2 cellular contexts compared by ENCODE assay signal in genomic region chr14:35558680-35559079, GRCh38.
TF ChIP-seq lines count a peak whose summit lies in the region.

No MANE protein-coding gene starts in this region.

TF ChIP-seq in GM23338, 12 proteins besides CTCF, POLR2A, EP300 and RAD21 (continued from another document):
- no peak for TF ChIP-seq ZNF462 (CRISPR knock-in tag; IDR thresholded peaks at IDR 0.05)
- no peak for TF ChIP-seq JUNB (IDR thresholded peaks at IDR 0.05; ENCODE audit: unreplicated experiment)
- TF ChIP-seq, protein P1, sequence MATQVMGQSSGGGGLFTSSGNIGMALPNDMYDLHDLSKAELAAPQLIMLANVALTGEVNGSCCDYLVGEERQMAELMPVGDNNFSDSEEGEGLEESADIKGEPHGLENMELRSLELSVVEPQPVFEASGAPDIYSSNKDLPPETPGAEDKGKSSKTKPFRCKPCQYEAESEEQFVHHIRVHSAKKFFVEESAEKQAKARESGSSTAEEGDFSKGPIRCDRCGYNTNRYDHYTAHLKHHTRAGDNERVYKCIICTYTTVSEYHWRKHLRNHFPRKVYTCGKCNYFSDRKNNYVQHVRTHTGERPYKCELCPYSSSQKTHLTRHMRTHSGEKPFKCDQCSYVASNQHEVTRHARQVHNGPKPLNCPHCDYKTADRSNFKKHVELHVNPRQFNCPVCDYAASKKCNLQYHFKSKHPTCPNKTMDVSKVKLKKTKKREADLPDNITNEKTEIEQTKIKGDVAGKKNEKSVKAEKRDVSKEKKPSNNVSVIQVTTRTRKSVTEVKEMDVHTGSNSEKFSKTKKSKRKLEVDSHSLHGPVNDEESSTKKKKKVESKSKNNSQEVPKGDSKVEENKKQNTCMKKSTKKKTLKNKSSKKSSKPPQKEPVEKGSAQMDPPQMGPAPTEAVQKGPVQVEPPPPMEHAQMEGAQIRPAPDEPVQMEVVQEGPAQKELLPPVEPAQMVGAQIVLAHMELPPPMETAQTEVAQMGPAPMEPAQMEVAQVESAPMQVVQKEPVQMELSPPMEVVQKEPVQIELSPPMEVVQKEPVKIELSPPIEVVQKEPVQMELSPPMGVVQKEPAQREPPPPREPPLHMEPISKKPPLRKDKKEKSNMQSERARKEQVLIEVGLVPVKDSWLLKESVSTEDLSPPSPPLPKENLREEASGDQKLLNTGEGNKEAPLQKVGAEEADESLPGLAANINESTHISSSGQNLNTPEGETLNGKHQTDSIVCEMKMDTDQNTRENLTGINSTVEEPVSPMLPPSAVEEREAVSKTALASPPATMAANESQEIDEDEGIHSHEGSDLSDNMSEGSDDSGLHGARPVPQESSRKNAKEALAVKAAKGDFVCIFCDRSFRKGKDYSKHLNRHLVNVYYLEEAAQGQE (IDR thresholded peaks at IDR 0.05; ENCODE audit: unreplicated experiment) = no peak
- TF ChIP-seq, protein P2, sequence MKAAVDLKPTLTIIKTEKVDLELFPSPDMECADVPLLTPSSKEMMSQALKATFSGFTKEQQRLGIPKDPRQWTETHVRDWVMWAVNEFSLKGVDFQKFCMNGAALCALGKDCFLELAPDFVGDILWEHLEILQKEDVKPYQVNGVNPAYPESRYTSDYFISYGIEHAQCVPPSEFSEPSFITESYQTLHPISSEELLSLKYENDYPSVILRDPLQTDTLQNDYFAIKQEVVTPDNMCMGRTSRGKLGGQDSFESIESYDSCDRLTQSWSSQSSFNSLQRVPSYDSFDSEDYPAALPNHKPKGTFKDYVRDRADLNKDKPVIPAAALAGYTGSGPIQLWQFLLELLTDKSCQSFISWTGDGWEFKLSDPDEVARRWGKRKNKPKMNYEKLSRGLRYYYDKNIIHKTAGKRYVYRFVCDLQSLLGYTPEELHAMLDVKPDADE (IDR thresholded peaks at IDR 0.05) = no peak
- TF ChIP-seq POLR2AphosphoS5 (IDR thresholded peaks at IDR 0.05; ENCODE audit: low read depth) = no peak
- no peak for TF ChIP-seq ZNF331 (CRISPR knock-in tag; IDR thresholded peaks at IDR 0.05; ENCODE audit: low read depth)
- no peak for TF ChIP-seq EZH2 (IDR thresholded peaks at IDR 0.05; ENCODE audit: low read depth, unreplicated experiment)
- no peak for TF ChIP-seq NANOG (IDR thresholded peaks at IDR 0.05; ENCODE audit: borderline replicate concordance)
- TF ChIP-seq STAT1 (IDR thresholded peaks at IDR 0.05; ENCODE audit: unreplicated experiment) = no peak
- TF ChIP-seq ZNF114 (CRISPR knock-in tag; IDR thresholded peaks at IDR 0.05) = no peak
- no peak for TF ChIP-seq EZH2phosphoT487 (IDR thresholded peaks at IDR 0.05; ENCODE audit: unreplicated experiment)

TF ChIP-seq in K562, 482 proteins besides CTCF, POLR2A, EP300 and RAD21:
- no peak for TF ChIP-seq PRPF4 (IDR thresholded peaks at IDR 0.05; ENCODE audit: insufficient read depth, low read depth, low read length, poor library complexity, severe bottlenecking)
- TF ChIP-seq, protein P3, sequence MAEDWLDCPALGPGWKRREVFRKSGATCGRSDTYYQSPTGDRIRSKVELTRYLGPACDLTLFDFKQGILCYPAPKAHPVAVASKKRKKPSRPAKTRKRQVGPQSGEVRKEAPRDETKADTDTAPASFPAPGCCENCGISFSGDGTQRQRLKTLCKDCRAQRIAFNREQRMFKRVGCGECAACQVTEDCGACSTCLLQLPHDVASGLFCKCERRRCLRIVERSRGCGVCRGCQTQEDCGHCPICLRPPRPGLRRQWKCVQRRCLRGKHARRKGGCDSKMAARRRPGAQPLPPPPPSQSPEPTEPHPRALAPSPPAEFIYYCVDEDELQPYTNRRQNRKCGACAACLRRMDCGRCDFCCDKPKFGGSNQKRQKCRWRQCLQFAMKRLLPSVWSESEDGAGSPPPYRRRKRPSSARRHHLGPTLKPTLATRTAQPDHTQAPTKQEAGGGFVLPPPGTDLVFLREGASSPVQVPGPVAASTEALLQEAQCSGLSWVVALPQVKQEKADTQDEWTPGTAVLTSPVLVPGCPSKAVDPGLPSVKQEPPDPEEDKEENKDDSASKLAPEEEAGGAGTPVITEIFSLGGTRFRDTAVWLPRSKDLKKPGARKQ (CRISPR knock-in tag; IDR thresholded peaks at IDR 0.05) = no peak
- peak; percentile 23; the same call in 1 of the 2 replicates for TF ChIP-seq CBFA2T3 (IDR thresholded peaks at IDR 0.05)
